In the genomic region with DNA sequence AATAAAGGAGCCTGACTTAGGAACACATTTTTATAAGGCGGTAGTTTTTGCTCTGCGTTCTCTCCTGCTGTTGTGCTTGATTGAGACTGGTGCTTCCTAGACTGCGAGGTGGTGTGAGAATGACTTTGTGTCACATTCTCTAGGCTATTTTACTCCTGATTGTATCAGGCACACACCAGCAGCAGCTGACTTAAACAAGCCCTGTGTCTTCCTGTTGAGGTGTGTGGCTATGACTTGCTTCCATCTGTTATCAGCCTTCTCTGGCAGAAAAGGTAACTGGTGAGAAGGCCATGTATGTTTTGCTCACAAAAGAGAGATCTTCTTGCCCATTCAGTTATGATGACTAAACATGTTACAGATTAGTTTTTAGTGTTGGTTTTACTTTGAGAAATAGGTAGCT, we compare ENCODE assay signal across 22 cellular contexts. TPM values are rescaled to one million over a fixed set of nuclear protein-coding genes. Genes with fewer than 3 reads are reported as not detected.
DNase-seq lines count a peak whose midpoint lies in the region; ATAC-seq and TF ChIP-seq lines count a peak whose summit lies in the region.
"Had no signal": no experiment of that assay in that cellular context is flagged by ENCODE, and none has a peak within 500 bp of the region (broad histone marks: within the 10 kb centered on the region; RNA-seq: fewer than 3 reads in every experiment).

No MANE protein-coding gene starts in this region.

- TF ChIP-seq EP300 in SK-N-SH (IDR thresholded peaks at IDR 0.05; ENCODE audit: borderline replicate concordance in 1 of 2, low read depth in 1 of 2, low read length in 1 of 2): no peak

- POLR2A ChIA-PET in SK-N-SH (lab: Yijun Ruan, JAX): no interaction called here

- H3K4me3 ChIP-seq in SK-N-SH (ENCODE audit: low read depth in 2 of 2, low read length in 1 of 2) (no peak overlapping the region), mesendoderm (ENCODE audit: low read length) (no peak overlapping the region)
- H3K4me3 ChIP-seq: BLaER1, GM12878 had no signal

- no peak overlapping the region for H2BK15ac ChIP-seq in mesendoderm (replicated peaks; ENCODE audit: low read depth)

- no peak for TF ChIP-seq CTCF in SK-N-SH (IDR thresholded peaks at IDR 0.05)
- no peak for TF ChIP-seq CTCF in GM10266 (IDR thresholded peaks at IDR 0.05; ENCODE audit: control insufficient read depth, insufficient read depth, low read depth, missing control alignments)

- no peak overlapping the region for H2AK5ac ChIP-seq in mesendoderm (ENCODE audit: low read length)

- H3K9ac ChIP-seq in SK-N-SH: no peak overlapping the region
- H3K9ac ChIP-seq in mesendoderm (ENCODE audit: low read length): no peak overlapping the region
- H3K9ac ChIP-seq: BLaER1 had no signal

- H3K27me3 ChIP-seq in SK-N-SH (ENCODE audit: insufficient read depth) (no peaks in the 10 kb centered on the region), mesendoderm (ENCODE audit: insufficient read depth, low read length, poor library complexity) (no peaks in the 10 kb centered on the region)
- H3K27me3 ChIP-seq: BE2C, BLaER1 had no signal

- ATAC-seq in SK-N-SH treated with all-trans-retinoic acid at 6 μM for 48 hours (no peak), HG03039 (IDR thresholded peaks at IDR 0.05; ENCODE audit: unreplicated experiment) (no peak), HG02759 (IDR thresholded peaks at IDR 0.05; ENCODE audit: unreplicated experiment) (no peak)
- ATAC-seq: GM12878 had no signal

- no peak overlapping the region for H3K18ac ChIP-seq in mesendoderm (ENCODE audit: low read length)

- DNase-seq in SK-N-SH (no peak), G401 (ENCODE audit: low spot score) (peak; percentile 63), cerebellum (ENCODE audit: low spot score) (peak; percentile 19), mesendoderm (peak; percentile 43), GM10266 (ENCODE audit: extremely low spot score) (no peak)
- DNase-seq: 8988T; ACHN; BE2C; CD4-positive, alpha-beta memory T cell; CD4-positive, CD25-positive, alpha-beta regulatory T cell; CD8-positive, alpha-beta memory T cell; COR-L47; DMS79 treated with DMSO at 0.1 percent for 48 hours; EL; GF-D8 had no signal

- peaks cover 0 to 4% of the 10 kb centered on the region in 2 experiments; a peak in 3 of 4 replicates for H3K4me1 ChIP-seq in SK-N-SH (ENCODE audit: control insufficient read depth in 1 of 2, insufficient read depth in 2 of 2, low read depth in 1 of 2, low read length in 1 of 2)
- no peaks in the 10 kb centered on the region for H3K4me1 ChIP-seq in mesendoderm (ENCODE audit: control insufficient read depth, low read depth, low read length)
- H3K4me1 ChIP-seq: BE2C, BLaER1 had no signal

- H3K4me2 ChIP-seq in SK-N-SH: no peak overlapping the region
- no peak overlapping the region for H3K4me2 ChIP-seq in mesendoderm (ENCODE audit: low read length)
- H3K4me2 ChIP-seq: BLaER1 had no signal

- no peak for TF ChIP-seq RAD21 in SK-N-SH (IDR thresholded peaks at IDR 0.05; ENCODE audit: low read length)

- no peak overlapping the region for H4K5ac ChIP-seq in mesendoderm (ENCODE audit: low read length)

- H3K79me2 ChIP-seq in SK-N-SH (ENCODE audit: insufficient read depth) (no peaks in the 10 kb centered on the region), mesendoderm (ENCODE audit: control insufficient read depth, insufficient read depth, low read length) (no peaks in the 10 kb centered on the region)

- no peak overlapping the region for H3K4ac ChIP-seq in mesendoderm (ENCODE audit: low read depth, low read length)

- H4K20me1 ChIP-seq in SK-N-SH (ENCODE audit: insufficient read depth): no peaks in the 10 kb centered on the region
- H4K20me1 ChIP-seq: BLaER1 had no signal

- in situ Hi-C loops in G401 (cut with HindIII; ENCODE audit: low sequenced_read_pairs): no loop called here

- H3K27ac ChIP-seq in SK-N-SH (ENCODE audit: low read depth in 2 of 2, low read length in 1 of 2) (peak overlapping the region in 1 of 2 experiments; percentile 34; a peak in 1 of 4 replicates), mesendoderm (ENCODE audit: low read depth, low read length) (no peak overlapping the region)
- H3K27ac ChIP-seq: BLaER1 had no signal

- no peaks in the 10 kb centered on the region for H3F3A ChIP-seq in SK-N-SH (replicated peaks; ENCODE audit: insufficient read depth)

- H2AFZ ChIP-seq in SK-N-SH (ENCODE audit: low read depth): no peak overlapping the region

- CTCF ChIA-PET in SK-N-SH (lab: Yijun Ruan, JAX): no interaction called here

- no peaks in the 10 kb centered on the region for H3K9me3 ChIP-seq in SK-N-SH
- H3K9me3 ChIP-seq: BE2C, BLaER1 had no signal

- H2BK5ac ChIP-seq in mesendoderm (ENCODE audit: low read length): no peak overlapping the region

- no peak overlapping the region for H4K8ac ChIP-seq in mesendoderm (ENCODE audit: low read depth, low read length)

- H3K36me3 ChIP-seq in SK-N-SH (replicated peaks in 1 of 2; ENCODE audit: control insufficient read depth in 1 of 2, insufficient read depth in 2 of 2, low read length in 1 of 2) (no peaks in the 10 kb centered on the region), mesendoderm (ENCODE audit: control insufficient read depth, insufficient read depth, low read length) (no peaks in the 10 kb centered on the region)
- H3K36me3 ChIP-seq: BE2C, BLaER1 had no signal

- no peak overlapping the region for H3K56ac ChIP-seq in mesendoderm (ENCODE audit: low read length)

- no peaks in the 10 kb centered on the region for H3K9me2 ChIP-seq in SK-N-SH

- no peak overlapping the region for H3K23ac ChIP-seq in mesendoderm (ENCODE audit: low read length)

- H2BK120ac ChIP-seq in mesendoderm (ENCODE audit: low read depth, low read length): no peak overlapping the region

- 71% methylated on average over 3 of the region's 3 CpGs for WGBS in SK-N-SH (ENCODE audit: low lambda C conversion rate)
- WGBS in mesendoderm (ENCODE audit: extremely low coverage, insufficient coverage, low lambda C conversion rate): no CpG with 5 or more reads among the region's 3 CpGs

- H3K79me1 ChIP-seq in mesendoderm (ENCODE audit: low read length): no peaks in the 10 kb centered on the region

TF ChIP-seq in SK-N-SH, 30 proteins besides CTCF, POLR2A, EP300 and RAD21:
- TF ChIP-seq MEF2A (IDR thresholded peaks at IDR 0.05; ENCODE audit: borderline replicate concordance, low read depth) (no peak), GATA2 (CRISPR knock-in tag; IDR thresholded peaks at IDR 0.05) (peak; percentile 18; the same call in 1 of the 2 replicates), SIN3A (IDR thresholded peaks at IDR 0.05; ENCODE audit: borderline replicate concordance, low read depth, low read length) (no peak)

TF ChIP-seq in SK-N-SH treated with all-trans-retinoic acid at 6 μM for 48 hours, 23 proteins besides CTCF, POLR2A, EP300 and RAD21:
- no peak for TF ChIP-seq RARB (CRISPR knock-in tag; IDR thresholded peaks at IDR 0.05)
- no peak for TF ChIP-seq TOX (CRISPR knock-in tag; IDR thresholded peaks at IDR 0.05; ENCODE audit: borderline replicate concordance)
- TF ChIP-seq ISL1 (CRISPR knock-in tag; IDR thresholded peaks at IDR 0.05): no peak

RNA-seq across cellular contexts. Expression of a gene that starts 43.4 kb away (rescaled TPM):
- 0.05 TPM in 2 replicates for polyA plus RNA-seq in SK-N-SH (2012; rRNA removed)
- 0.12 and 0.30 TPM in 2 replicates for polyA plus RNA-seq in SK-N-SH (2012; cell fraction: cytosol; rRNA removed)
- 0.02 TPM in 2 replicates for polyA plus RNA-seq in SK-N-SH (2012; cell fraction: nucleus; rRNA removed)
- not detected in 2 replicates for total RNA-seq in G401 (2014; rRNA removed; shearing (Covaris generic))
- total RNA-seq in cerebellum: 35.0 TPM
- polyA plus RNA-seq in mesendoderm (2013, experiment 1 of 2): 0.77 TPM
- 0.56 TPM for polyA plus RNA-seq in mesendoderm (2013, experiment 2 of 2)
- total RNA-seq: CD4-positive, alpha-beta memory T cell; CD4-positive, CD25-positive, alpha-beta regulatory T cell; CD8-positive, alpha-beta memory T cell; GM12878 had no signal
- polyA plus RNA-seq: AG04450; CD14-positive monocyte; CD4-positive, alpha-beta memory T cell; CD4-positive, CD25-positive, alpha-beta regulatory T cell; CD8-positive, alpha-beta memory T cell; GM12878 had no signal

Comparison
In these comparisons a context has a peak if more than half of its experiments do, and no peak if none do; other contexts are left out.
1. DNase-seq: peak in G401 (single experiment), cerebellum (single experiment) and mesendoderm (single experiment); none in SK-N-SH (single experiment) and GM10266 (single experiment).
2. RNA of a gene that starts 43.4 kb away (total RNA-seq): 35.0 TPM in cerebellum (single experiment); not detected in G401; every median in the first group is over 10 times any median in the second.